Comparison of ENCODE assay signal across 19 cellular contexts in the genomic region with DNA sequence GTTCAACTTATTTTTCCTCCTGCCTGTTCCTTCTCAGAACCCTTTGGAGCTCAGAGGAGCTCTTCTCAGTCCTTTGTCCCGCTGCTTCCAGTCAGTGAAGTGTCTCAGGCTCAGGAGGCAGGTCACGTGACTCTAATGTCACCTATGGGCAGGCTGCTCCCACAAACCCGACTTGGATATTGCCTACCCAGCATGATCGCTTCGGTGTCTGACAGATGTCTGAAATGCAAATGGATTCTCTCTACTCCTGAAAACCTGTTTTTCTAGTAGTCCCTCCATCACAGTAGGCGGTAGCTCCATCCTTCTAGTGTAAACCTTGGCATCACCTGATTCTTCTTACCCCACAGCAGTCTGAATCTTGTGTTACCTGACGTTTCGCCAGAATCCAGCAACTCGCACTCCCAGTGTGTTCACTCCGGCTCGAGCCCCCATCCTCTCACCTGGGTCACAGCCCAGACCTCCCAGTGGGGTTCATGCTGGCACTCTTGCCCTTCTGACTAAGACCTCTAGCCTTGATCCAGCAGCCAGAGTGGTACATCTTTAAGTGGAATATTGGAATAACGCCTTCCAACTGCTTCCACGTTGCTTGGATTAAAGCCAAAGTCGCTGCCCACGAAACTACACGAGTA. TPM values are rescaled to one million over a fixed set of nuclear protein-coding genes. Genes with fewer than 3 reads are reported as not detected.
DNase-seq lines count a peak whose midpoint lies in the region; ATAC-seq, FAIRE-seq and TF ChIP-seq lines count a peak whose summit lies in the region.
"Had no signal": no experiment of that assay in that cellular context is flagged by ENCODE, and none has a peak within 500 bp of the region (broad histone marks: within the 10 kb centered on the region; RNA-seq: fewer than 3 reads in every experiment).

No MANE protein-coding gene starts in this region.

- H3K27ac ChIP-seq in PC-9 (0 out of 2 replicates have a peak overlapping the region, but pooled peaks have one; percentile 43), keratinocyte (ENCODE audit: control insufficient read depth, insufficient read depth, low read length) (no peak overlapping the region), gastrocnemius medialis (no peak overlapping the region), right atrium auricular region (no peak overlapping the region)

- H3K27me3 ChIP-seq in PC-9 (ENCODE audit: insufficient read depth, low read depth): no peaks in the 10 kb centered on the region
- H3K27me3 ChIP-seq in keratinocyte (ENCODE audit: control insufficient read depth, extremely low read depth, insufficient read depth, low read length): no peaks in the 10 kb centered on the region
- H3K27me3 ChIP-seq in gastrocnemius medialis: peaks cover 0 to 15% (median 10%) of the 10 kb centered on the region in 3 donors
- no peaks in the 10 kb centered on the region for H3K27me3 ChIP-seq in right atrium auricular region

- H4K20me1 ChIP-seq in PC-9 (ENCODE audit: insufficient read depth): no peaks in the 10 kb centered on the region
- H4K20me1 ChIP-seq in keratinocyte (ENCODE audit: control insufficient read depth, extremely low read depth, insufficient read depth, low read length): no peaks in the 10 kb centered on the region

- no TSS peak for BruUV-seq in PC-9 (replicated peaks; lab: Mats Ljungman, UMichigan)

- peaks cover 8% of the 10 kb centered on the region for H3F3A ChIP-seq in PC-9 (ENCODE audit: insufficient read depth, low read depth)

- H3K79me2 ChIP-seq in PC-9 (ENCODE audit: low read depth) (no peaks in the 10 kb centered on the region), keratinocyte (ENCODE audit: control insufficient read depth, insufficient read depth, low read length) (no peaks in the 10 kb centered on the region)

- H2AFZ ChIP-seq in PC-9 (peak overlapping the region; percentile 72), keratinocyte (ENCODE audit: control insufficient read depth, low read length) (peak overlapping the region; percentile 15)

- TF ChIP-seq POLR2A in gastrocnemius medialis (IDR thresholded peaks at IDR 0.05): no peak

- POLR2A ChIA-PET in PC-9 (lab: Charles Lee; ENCODE audit: unreplicated experiment): interaction anchor here (0.5 to 0.7 kb wide), 4 partner anchors 8 to 1887 kb away, joined by 3 to 6 read pairs (median 4); no protein-coding TSS in a partner anchor

- H3K4me2 ChIP-seq in PC-9: peak overlapping the region; percentile 61
- peak overlapping the region; percentile 9 for H3K4me2 ChIP-seq in keratinocyte (ENCODE audit: control insufficient read depth, extremely low read depth, insufficient read depth, low read depth, low read length)
- H3K4me2 ChIP-seq: smooth muscle cell had no signal

- peaks cover 13% of the 10 kb centered on the region for H3K4me1 ChIP-seq in PC-9 (replicated peaks; ENCODE audit: insufficient read depth)
- H3K4me1 ChIP-seq in keratinocyte (ENCODE audit: control insufficient read depth, extremely low read depth, insufficient read depth, low read length): no peaks in the 10 kb centered on the region
- no peaks in the 10 kb centered on the region for H3K4me1 ChIP-seq in gastrocnemius medialis
- no peaks in the 10 kb centered on the region for H3K4me1 ChIP-seq in right atrium auricular region

- DNase-seq in DMS53 treated with DMSO at 0.1 percent for 48 hours (lab: John Stamatoyannopoulos, UW; ENCODE audit: unreplicated experiment) (peak; percentile 97), NCI-H128 (lab: John Stamatoyannopoulos, UW; ENCODE audit: unreplicated experiment) (peak; percentile 73), PC-9 (peak; percentile 44 to 80), keratinocyte (ENCODE audit: low read depth, low spot score) (no peak), gastrocnemius medialis (no peak), right atrium auricular region (ENCODE audit: low spot score) (no peak)
- DNase-seq in NK-92 treated with Interleukin-12 subunit alpha and Interleukin-12 subunit beta, amount 100 ng/mL, for 24 hours (lab: John Stamatoyannopoulos, UW): no peak
- DNase-seq: activated CD8-positive, alpha-beta T cell treated with anti-CD3 and anti-CD28 coated beads, Interleukin-2, amount 10 ng/mL, durations not matched to agents 7 days and 5 days; DND-41; NCI-H446 treated with DMSO at 0.1 percent for 48 hours; stimulated activated naive CD4-positive, alpha-beta T cell had no signal

- H3K9me2 ChIP-seq in PC-9 (ENCODE audit: insufficient read depth): no peaks in the 10 kb centered on the region

- no peaks in the 10 kb centered on the region for H3K36me3 ChIP-seq in PC-9 (ENCODE audit: low read depth)
- no peaks in the 10 kb centered on the region for H3K36me3 ChIP-seq in keratinocyte (ENCODE audit: control insufficient read depth in 2 of 2, extremely low read depth in 1 of 2, insufficient read depth in 2 of 2, low read length in 2 of 2)
- H3K36me3 ChIP-seq in gastrocnemius medialis: no peaks in the 10 kb centered on the region
- no peaks in the 10 kb centered on the region for H3K36me3 ChIP-seq in right atrium auricular region

- H3K9ac ChIP-seq in keratinocyte (ENCODE audit: control insufficient read depth, extremely low read depth, insufficient read depth, low read length): no peak overlapping the region

- H3K4me3 ChIP-seq in PC-9 (no peak overlapping the region), keratinocyte (ENCODE audit: control insufficient read depth in 2 of 3, extremely low read depth in 1 of 3, insufficient read depth in 2 of 3, low read depth in 1 of 3, low read length in 3 of 3) (no peak overlapping the region), gastrocnemius medialis (no peak overlapping the region), right atrium auricular region (no peak overlapping the region)
- H3K4me3 ChIP-seq: smooth muscle cell had no signal

- peak; percentile 66 for FAIRE-seq in keratinocyte (lab: Jason Lieb, UNC)
- FAIRE-seq: urothelium cell line had no signal

- intact Hi-C loops in PC-9 (cut with micrococcal nuclease; ENCODE audit: unreplicated experiment): no loop called here
- intact Hi-C loops in gastrocnemius medialis (cut with DNase I; ENCODE audit: low total_unique reads): no loop called here

- ATAC-seq in gastrocnemius medialis: no peak
- no peak for ATAC-seq in HG02938 (IDR thresholded peaks at IDR 0.05; ENCODE audit: unreplicated experiment)
- ATAC-seq: activated CD8-positive, alpha-beta T cell treated with anti-CD3 and anti-CD28 coated beads, Interleukin-2, amount 10 ng/mL, durations not matched to agents 7 days and 5 days had no signal

- in situ Hi-C loops in gastrocnemius medialis (cut with MboI; ENCODE audit: low sequenced_read_pairs in 4 of 4): no loop called here

- dilution Hi-C loops in keratinocyte (cut with MboI; ENCODE audit: extremely low pct_ligation_motif_present, low sequenced_read_pairs): no loop called here

- CTCF ChIA-PET in PC-9 (lab: Charles Lee): no interaction called here

- TF ChIP-seq CTCF in PC-9 (conservative IDR thresholded peaks at IDR 0.05): no peak
- TF ChIP-seq CTCF in keratinocyte (optimal IDR thresholded peaks at IDR 0.05 in 1 of 3, IDR thresholded peaks at IDR 0.05 in 1 of 3, conservative IDR thresholded peaks at IDR 0.05 in 1 of 3; ENCODE audit: extremely low read depth in 1 of 3, insufficient read depth in 2 of 3, low read length in 3 of 3): no peak
- no peak for TF ChIP-seq CTCF in gastrocnemius medialis (IDR thresholded peaks at IDR 0.05 in 4 of 5, conservative IDR thresholded peaks at IDR 0.05 in 1 of 5)
- no peak for TF ChIP-seq CTCF in right atrium auricular region (IDR thresholded peaks at IDR 0.05)

- H3K9me1 ChIP-seq in keratinocyte (ENCODE audit: control insufficient read depth, extremely low read depth, insufficient read depth, low read length): no peaks in the 10 kb centered on the region

- H3K9me3 ChIP-seq in PC-9 (ENCODE audit: insufficient read depth, low read depth) (no peaks in the 10 kb centered on the region), keratinocyte (ENCODE audit: control insufficient read depth, low read depth, low read length) (no peaks in the 10 kb centered on the region), gastrocnemius medialis (no peaks in the 10 kb centered on the region), right atrium auricular region (no peaks in the 10 kb centered on the region)

RNA-seq across cellular contexts. Expression of gene PADI6, which starts 5.4 kb away (rescaled TPM):
- total RNA-seq in PC-9 (2021) (0.20 TPM in 1 of 2 replicates, not detected in the other), gastrocnemius medialis (not detected), right atrium auricular region (not detected)
- polyA plus RNA-seq in keratinocyte: not detected in 3 replicates
- not detected for polyA plus RNA-seq in keratinocyte (2011; ENCODE audit: low read depth)
- polyA plus RNA-seq in keratinocyte (2011; cell fraction: cytosol; rRNA removed): not detected in 2 replicates
- not detected in 2 replicates for polyA plus RNA-seq in keratinocyte (2011; cell fraction: nucleus; rRNA removed)
- polyA plus RNA-seq in keratinocyte (2012; ENCODE audit: low replicate concordance): not detected in 2 replicates
- polyA minus RNA-seq in keratinocyte: not detected in 3 replicates
- polyA minus RNA-seq in keratinocyte (2011; cell fraction: cytosol; rRNA and poly(A)+ RNA removed): not detected
- not detected in 2 replicates for polyA minus RNA-seq in keratinocyte (2011; cell fraction: nucleus; rRNA and poly(A)+ RNA removed)
- total RNA-seq: activated CD8-positive, alpha-beta T cell treated with anti-CD3 and anti-CD28 coated beads, Interleukin-2, amount 10 ng/mL, durations not matched to agents 7 days and 5 days; activated T-helper 1 cell treated with anti-CD3 and anti-CD28 coated beads, Interleukin-12 subunit alpha, Interleukin-12 subunit beta, Interleukin-2, Interleukin-4 antibody, amounts not matched to agents 30 ng/mL and 10 ng/mL and 1 ng/mL, durations not matched to agents 14 hours and 24 hours and 36 hours; cerebellum; HT1080; kidney epithelial cell; omental fat pad; smooth muscle cell had no signal
- polyA plus RNA-seq: smooth muscle cell had no signal

Comparison
In these comparisons a context has a peak if more than half of its experiments do, and no peak if none do; other contexts are left out.
1. DNase-seq: peak in DMS53 treated with DMSO at 0.1 percent for 48 hours (single experiment), NCI-H128 (single experiment) and PC-9 (2 of 2); none in keratinocyte (single experiment), gastrocnemius medialis (0 of 2), right atrium auricular region (single experiment) and NK-92 treated with Interleukin-12 subunit alpha and Interleukin-12 subunit beta, amount 100 ng/mL, for 24 hours (single experiment).